ENCODE assay signal across 1 cellular context in genomic region chr19:11949614-11950080, GRCh38.
A peak's percentile ranks its signal among the peaks of the same experiment; 100 is the strongest.
TF ChIP-seq lines count a peak whose summit lies in the region.

No MANE protein-coding gene starts in this region.

TF ChIP-seq in HepG2, 621 proteins besides CTCF, POLR2A, EP300 and RAD21:
- 0 out of 2 replicates have a peak, but pooled peaks have one; percentile 78 for TF ChIP-seq ZNF75D (CRISPR knock-in tag; IDR thresholded peaks at IDR 0.05; ENCODE audit: borderline replicate concordance)
